8 cellular contexts compared by ENCODE assay signal in genomic region chr9:119556129-119556875, GRCh38.
DNase-seq lines count a peak whose midpoint lies in the region; ATAC-seq, FAIRE-seq and TF ChIP-seq lines count a peak whose summit lies in the region.

No MANE protein-coding gene starts in this region.

- intact Hi-C loops in right cardiac atrium (cut with DNase I): loop anchor here in 3 of 4 donors (5.0 to 10.0 kb wide), 5 partner anchors 408 to 918 kb away; no protein-coding TSS in a partner anchor
- intact Hi-C loops in psoas muscle (cut with DNase I): loop anchor here (2.0 to 10.0 kb wide), 4 partner anchors 412 to 921 kb away; no protein-coding TSS in a partner anchor

- peak; percentile 95 for ATAC-seq in GM23338
- peak; percentile 93 to 96 for ATAC-seq in right cardiac atrium
- peak; percentile 68 to 92 (median 83) for ATAC-seq in psoas muscle

- H3K27ac ChIP-seq in GM23338 (ENCODE audit: low read depth) (no peak overlapping the region), KMS-11 (no peak overlapping the region), right cardiac atrium (ENCODE audit: low read length) (peak overlapping the region; percentile 18), psoas muscle (no peak overlapping the region)

- H4K20me1 ChIP-seq in GM23338 (replicated peaks; ENCODE audit: insufficient read depth) (no peaks in the 10 kb centered on the region), KMS-11 (ENCODE audit: insufficient read depth) (no peaks in the 10 kb centered on the region)

- H3K4me3 ChIP-seq in GM23338 (peak overlapping the region; percentile 46), KMS-11 (IDR thresholded peaks at IDR 0.05; ENCODE audit: insufficient read depth, low read depth, low read length) (no peak overlapping the region), right cardiac atrium (ENCODE audit: low read length) (peak overlapping the region; percentile 4), psoas muscle (peak overlapping the region; percentile 43)

- H3K36me3 Mint-ChIP-seq in GM23338 (ENCODE audit: low read depth): no peaks in the 10 kb centered on the region

- H3K4me1 Mint-ChIP-seq in GM23338: peaks cover 6% of the 10 kb centered on the region

- H3K9me3 Mint-ChIP-seq in GM23338: no peaks in the 10 kb centered on the region

- H3K79me2 ChIP-seq in GM23338 (replicated peaks; ENCODE audit: insufficient read depth): no peaks in the 10 kb centered on the region
- H3K79me2 ChIP-seq in KMS-11 (ENCODE audit: insufficient read depth, low read depth): no peaks in the 10 kb centered on the region

- TF ChIP-seq CTCF in GM23338 (conservative IDR thresholded peaks at IDR 0.05; ENCODE audit: low read depth in 2 of 2) (peak; percentile 87 to 93), KMS-11 (conservative IDR thresholded peaks at IDR 0.05; ENCODE audit: low read depth, low read length) (peak; percentile 67), psoas muscle (IDR thresholded peaks at IDR 0.05) (peak; percentile 86)

- peak overlapping the region; percentile 62 for H3K4me3 Mint-ChIP-seq in GM23338

- no peaks in the 10 kb centered on the region for H3K9me2 ChIP-seq in GM23338 (ENCODE audit: insufficient read depth)

- H3K9me3 ChIP-seq in right cardiac atrium (ENCODE audit: control insufficient read depth, low read length) (no peaks in the 10 kb centered on the region), psoas muscle (no peaks in the 10 kb centered on the region)

- H3K9ac ChIP-seq in KMS-11: no peak overlapping the region

- no peaks in the 10 kb centered on the region for H3K36me3 ChIP-seq in GM23338 (ENCODE audit: insufficient read depth)
- H3K36me3 ChIP-seq in KMS-11 (ENCODE audit: insufficient read depth): no peaks in the 10 kb centered on the region
- no peaks in the 10 kb centered on the region for H3K36me3 ChIP-seq in psoas muscle (ENCODE audit: insufficient read depth in 1 of 2, low read depth in 1 of 2)

- H2AFZ ChIP-seq in GM23338 (peak overlapping the region; percentile 97), KMS-11 (ENCODE audit: low read depth) (peak overlapping the region; percentile 66)

- DNase-seq in GM04504 (ENCODE audit: low read depth) (peak; percentile 25), GM23338 (ENCODE audit: low spot score) (peak; percentile 90), RCC 7860 (ENCODE audit: low spot score) (peak; percentile 26), amniotic stem cell (lab: John Stamatoyannopoulos, UW) (peak; percentile 40), right cardiac atrium (peak; percentile 76 to 91 (median 91)), psoas muscle (peak; percentile 69 to 77), NCI-H187 (lab: John Stamatoyannopoulos, UW) (no peak)

- FAIRE-seq in RCC 7860 (lab: Jason Lieb, UNC): no peak

- H3K4me2 ChIP-seq in GM23338 (peak overlapping the region; percentile 68; the same call in 1 of the 2 replicates), KMS-11 (no peak overlapping the region)

- H3K4me1 ChIP-seq in GM23338 (ENCODE audit: insufficient read depth): no peaks in the 10 kb centered on the region
- H3K4me1 ChIP-seq in KMS-11 (ENCODE audit: low read depth, poor library complexity, severe bottlenecking): no peaks in the 10 kb centered on the region
- no peaks in the 10 kb centered on the region for H3K4me1 ChIP-seq in right cardiac atrium (ENCODE audit: control insufficient read depth, insufficient read depth, low read length)
- no peaks in the 10 kb centered on the region for H3K4me1 ChIP-seq in psoas muscle

- H3F3A ChIP-seq in GM23338 (replicated peaks; ENCODE audit: low read depth): no peaks in the 10 kb centered on the region

- no peak overlapping the region for H3K27ac Mint-ChIP-seq in GM23338

- H3K27me3 ChIP-seq in GM23338 (ENCODE audit: insufficient read depth) (no peaks in the 10 kb centered on the region), KMS-11 (ENCODE audit: insufficient read depth, low read depth) (no peaks in the 10 kb centered on the region), right cardiac atrium (ENCODE audit: control insufficient read depth, insufficient read depth) (no peaks in the 10 kb centered on the region), psoas muscle (ENCODE audit: insufficient read depth in 3 of 3, low read length in 2 of 3) (peaks cover 0 to 5% (median 1%) of the 10 kb centered on the region in 3 donors)

- H3K27me3 Mint-ChIP-seq in GM23338 (ENCODE audit: insufficient read depth, low read depth, poor library complexity): peaks cover 2% of the 10 kb centered on the region

- 9% methylated on average over 31 of the region's 31 CpGs for WGBS in right cardiac atrium
- 14 to 17% (median 15%) methylated on average over 30 to 31 of the region's 31 CpGs for WGBS in psoas muscle, 3 donors

TF ChIP-seq in GM23338, 12 proteins besides CTCF, POLR2A, EP300 and RAD21 (continues in another document):
- TF ChIP-seq ZNF462 (CRISPR knock-in tag; IDR thresholded peaks at IDR 0.05) (no peak), STAT1 (IDR thresholded peaks at IDR 0.05; ENCODE audit: unreplicated experiment) (no peak), ZNF331 (CRISPR knock-in tag; IDR thresholded peaks at IDR 0.05; ENCODE audit: low read depth) (no peak)

Comparison
In these comparisons a context has a peak if more than half of its experiments do, and no peak if none do; other contexts are left out.
1. DNase-seq: peak in GM04504 (single experiment), GM23338 (single experiment), RCC 7860 (single experiment), amniotic stem cell (single experiment), right cardiac atrium (3 of 3) and psoas muscle (2 of 2); none in NCI-H187 (0 of 2).
2. Peak in every context shown above with its lines, with median percentiles within 50 percentile points of each other: ATAC-seq and CTCF ChIP-seq.